ENCODE assay signal across 8 cellular contexts in the genomic region with DNA sequence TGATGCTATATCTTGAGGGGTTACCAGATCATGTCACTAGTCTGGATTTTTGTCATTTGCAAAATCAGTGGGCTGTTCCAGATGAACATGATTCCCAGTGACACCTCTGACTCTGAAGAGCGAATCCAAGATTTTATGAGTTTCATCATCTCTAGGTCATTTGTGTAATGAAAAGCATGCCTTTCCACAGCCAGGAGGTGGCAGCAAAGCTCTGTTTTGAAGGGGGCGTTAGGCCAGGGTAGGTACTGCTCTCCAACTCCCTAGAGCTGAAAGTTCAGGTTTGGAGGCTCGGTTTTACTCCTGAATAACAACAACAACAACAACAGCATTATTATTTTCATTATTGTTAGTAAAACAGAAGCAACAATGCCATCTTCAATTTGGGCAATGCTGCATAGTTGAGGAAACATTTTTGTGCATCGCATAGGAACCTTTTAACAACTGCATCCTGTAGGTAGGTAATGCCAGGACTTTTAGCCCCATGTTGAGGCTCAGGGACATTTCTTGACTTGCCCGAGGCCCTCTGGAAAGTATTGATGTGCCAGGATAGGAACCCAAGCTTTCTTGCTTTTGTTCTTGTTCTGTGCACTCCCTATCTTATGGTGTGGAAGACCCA.
A peak's percentile ranks its signal among the peaks of the same experiment; 100 is the strongest.
DNase-seq lines count a peak whose midpoint lies in the region; ATAC-seq, FAIRE-seq and TF ChIP-seq lines count a peak whose summit lies in the region.

No MANE protein-coding gene starts in this region.

- TF ChIP-seq POLR2A in erythroblast (IDR thresholded peaks at IDR 0.05; ENCODE audit: low read length) = no peak

- no peaks in the 10 kb centered on the region for H3K4me1 Mint-ChIP-seq in neural crest cell

- TF ChIP-seq CTCF in neural crest cell (conservative IDR thresholded peaks at IDR 0.05) = peak; percentile 82

- no peak overlapping the region for H3K4me3 Mint-ChIP-seq in neural crest cell

- peak; percentile 19 for FAIRE-seq in TTC549 (lab: Jason Lieb, UNC)

- peaks cover 9% of the 10 kb centered on the region for H3K27me3 Mint-ChIP-seq in neural crest cell (ENCODE audit: low read depth)

- no peaks in the 10 kb centered on the region for H3K36me3 Mint-ChIP-seq in neural crest cell (ENCODE audit: low read depth)

- H3K9me3 Mint-ChIP-seq in neural crest cell = no peaks in the 10 kb centered on the region

- ATAC-seq in GM18870 (IDR thresholded peaks at IDR 0.05; ENCODE audit: unreplicated experiment) = no peak
- no peak for ATAC-seq in GM18517 (IDR thresholded peaks at IDR 0.05; ENCODE audit: unreplicated experiment)

- H3K27ac Mint-ChIP-seq in neural crest cell (ENCODE audit: unreplicated experiment) = no peak overlapping the region

- peak; percentile 8 for DNase-seq in stimulated activated CD4-positive, alpha-beta T cell treated with anti-CD3 and anti-CD28 coated beads, Interleukin-12 subunit alpha, Interleukin-12 subunit beta, amount 100 ng/mL, for 4 hours
- no peak for DNase-seq in stimulated activated CD4-positive, alpha-beta T cell treated with anti-CD3 and anti-CD28 coated beads, Interleukin-4, amount 100 ng/mL, for 4 hours
- DNase-seq in HuH-7 (ENCODE audit: low spot score) (peak; percentile 62), erythroblast (lab: John Stamatoyannopoulos, UW) (peak; percentile 51 to 76), neural crest cell (ENCODE audit: low read depth, low spot score) (peak; percentile 60)

Comparison
In these comparisons a context has a peak if more than half of its experiments do, and no peak if none do; other contexts are left out.
1. DNase-seq: peak in stimulated activated CD4-positive, alpha-beta T cell treated with anti-CD3 and anti-CD28 coated beads, Interleukin-12 subunit alpha, Interleukin-12 subunit beta, amount 100 ng/mL, for 4 hours (single experiment), HuH-7 (single experiment), erythroblast (2 of 2) and neural crest cell (single experiment); none in stimulated activated CD4-positive, alpha-beta T cell treated with anti-CD3 and anti-CD28 coated beads, Interleukin-4, amount 100 ng/mL, for 4 hours (0 of 2).